Comparison of ENCODE assay signal across 1 cellular context in the genomic region with DNA sequence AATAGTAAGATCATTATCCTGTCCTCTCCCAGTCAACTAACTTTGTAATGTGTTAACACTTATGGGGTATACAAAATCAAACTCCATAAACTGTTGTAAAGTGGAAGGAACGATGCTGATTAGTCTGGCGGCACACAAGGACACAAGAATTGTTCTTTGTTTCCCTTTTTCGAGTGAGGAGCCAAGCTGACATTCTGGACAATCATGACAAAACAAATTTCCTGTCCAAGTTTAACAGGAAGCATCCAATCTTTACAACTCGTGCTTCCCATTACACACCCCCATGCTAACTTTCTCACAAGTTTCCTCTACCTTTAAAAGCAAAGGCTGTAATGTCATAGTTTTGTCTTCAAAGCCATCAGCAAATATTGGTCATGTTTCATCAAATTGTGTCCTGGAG.
TF ChIP-seq lines count a peak whose summit lies in the region.

No MANE protein-coding gene starts in this region.

TF ChIP-seq in endothelial cell of umbilical vein, 7 proteins besides CTCF, POLR2A, EP300 and RAD21 (continued from another document):
- TF ChIP-seq GATA2 (IDR thresholded peaks at IDR 0.05; ENCODE audit: insufficient read depth, insufficient read length, low read depth, low read length) (no peak), EZH2 (IDR thresholded peaks at IDR 0.05; ENCODE audit: borderline replicate concordance, low read depth, low read length, severe bottlenecking) (no peak), JUN (IDR thresholded peaks at IDR 0.05; ENCODE audit: borderline replicate concordance, insufficient read depth, insufficient read length, low read depth) (no peak), FOS (IDR thresholded peaks at IDR 0.05; ENCODE audit: borderline replicate concordance, insufficient read depth, low read length) (no peak)
